In the genomic region with DNA sequence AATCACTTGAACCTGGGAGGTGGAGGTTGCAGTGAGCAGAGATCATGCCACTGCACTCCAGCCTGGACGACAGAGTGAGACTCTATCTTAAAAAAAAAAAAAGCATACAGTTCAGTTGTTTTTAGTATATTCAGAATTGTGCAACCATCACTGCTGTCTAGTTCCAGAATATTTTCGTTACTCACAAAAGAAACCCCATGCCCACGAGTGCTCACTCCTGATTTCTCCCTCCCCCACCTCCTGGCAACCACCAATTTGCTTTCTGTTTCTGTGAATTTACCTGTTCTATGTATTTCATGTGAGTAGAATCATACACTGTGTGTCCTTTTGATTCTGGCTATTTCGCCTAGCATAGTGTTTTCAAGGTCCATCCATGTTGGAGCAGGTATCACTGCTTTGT, we compare ENCODE assay signal across 10 cellular contexts. TPM values are rescaled to one million over a fixed set of nuclear protein-coding genes. Genes with fewer than 3 reads are reported as not detected.
DNase-seq lines count a peak whose midpoint lies in the region; ATAC-seq, FAIRE-seq and TF ChIP-seq lines count a peak whose summit lies in the region.
"Had no signal": no experiment of that assay in that cellular context is flagged by ENCODE, and none has a peak within 500 bp of the region (broad histone marks: within the 10 kb centered on the region; RNA-seq: fewer than 3 reads in every experiment).

No MANE protein-coding gene starts in this region.

- H3K9me2 ChIP-seq in PC-9 (ENCODE audit: insufficient read depth), result no peaks in the 10 kb centered on the region

- intact Hi-C loops in CD4-positive, alpha-beta memory T cell (cut with micrococcal nuclease), result no loop called here
- intact Hi-C loops in PC-9 (cut with micrococcal nuclease; ENCODE audit: unreplicated experiment), result no loop called here
- intact Hi-C loops in GM12878 (cut with micrococcal nuclease; ENCODE audit: unreplicated experiment), result loop anchor here (5.0 to 10.0 kb wide), 3 partner anchors 73 to 150 kb away; no protein-coding TSS in a partner anchor

- no peaks in the 10 kb centered on the region for H3K36me3 ChIP-seq in CD4-positive, alpha-beta memory T cell (ENCODE audit: insufficient read depth, low read length)
- H3K36me3 ChIP-seq in PC-9 (ENCODE audit: low read depth), result no peaks in the 10 kb centered on the region
- H3K36me3 ChIP-seq in GM12878 (ENCODE audit: control insufficient read depth in 2 of 2, insufficient read depth in 2 of 2, low read length in 1 of 2), result no peaks in the 10 kb centered on the region; a peak in 1 of 4 replicates
- H3K36me3 ChIP-seq in osteoblast (ENCODE audit: insufficient read depth, low read length), result no peaks in the 10 kb centered on the region

- SMC1A ChIA-PET in GM12878 (lab: Charles Lee; ENCODE audit: uncharacterized antibody, unreplicated experiment), result interaction anchor here (0.9 to 5.0 kb wide), 9 partner anchors 10 to 103 kb away, joined by 3 to 23 read pairs (median 5); no protein-coding TSS in a partner anchor

- in situ Hi-C loops in GM12878 (cut with MboI), result no loop called here

- peak overlapping the region in 1 of 2 donors; percentile 4 for H3K4me3 ChIP-seq in CD4-positive, alpha-beta memory T cell (ENCODE audit: low read length in 2 of 2)
- H3K4me3 ChIP-seq in PC-9, result no peak overlapping the region
- peak overlapping the region; percentile 58 for H3K4me3 ChIP-seq in GM12878
- H3K4me3 ChIP-seq in osteoblast (ENCODE audit: insufficient read depth, low read length), result no peak overlapping the region

- no peak for FAIRE-seq in GM12878 (lab: Jason Lieb, UNC)

- peak overlapping the region; percentile 58 to 91 (median 78) for H3K4me3 Mint-ChIP-seq in CD4-positive, alpha-beta memory T cell

- peaks cover 91% of the 10 kb centered on the region for H3K4me1 ChIP-seq in CD4-positive, alpha-beta memory T cell (ENCODE audit: insufficient read depth, low read length)
- H3K4me1 ChIP-seq in PC-9 (replicated peaks; ENCODE audit: insufficient read depth) (peaks cover 41% of the 10 kb centered on the region), GM12878 (ENCODE audit: control insufficient read depth, insufficient read depth, low read length) (peaks cover 80% of the 10 kb centered on the region), osteoblast (ENCODE audit: insufficient read depth, low read length) (peaks cover 56% of the 10 kb centered on the region)

- TF ChIP-seq EP300 in GM12878 (IDR thresholded peaks at IDR 0.05; ENCODE audit: borderline replicate concordance in 1 of 2, control insufficient read depth in 1 of 2, low read depth in 2 of 2, low read length in 2 of 2), result no peak

- peaks cover 90% of the 10 kb centered on the region for H3K79me2 ChIP-seq in PC-9 (ENCODE audit: low read depth)
- peaks cover 59% of the 10 kb centered on the region for H3K79me2 ChIP-seq in GM12878 (ENCODE audit: control insufficient read depth, insufficient read depth, low read length)
- peaks cover 80% of the 10 kb centered on the region for H3K79me2 ChIP-seq in osteoblast (ENCODE audit: insufficient read depth, low read length)

- 22% methylated on average over 4 of the region's 4 CpGs for WGBS in GM12878 (ENCODE audit: insufficient coverage, insufficient replicate concordance, low lambda C conversion rate, missing lambda C conversion rate)

- H3K9me3 ChIP-seq in CD4-positive, alpha-beta memory T cell (ENCODE audit: control insufficient read depth in 1 of 2, low read length in 2 of 2), result no peaks in the 10 kb centered on the region
- H3K9me3 ChIP-seq in PC-9 (ENCODE audit: insufficient read depth, low read depth), result no peaks in the 10 kb centered on the region
- H3K9me3 ChIP-seq in GM12878 (replicated peaks; ENCODE audit: control insufficient read depth, insufficient read depth, low read length), result no peaks in the 10 kb centered on the region
- no peaks in the 10 kb centered on the region for H3K9me3 ChIP-seq in osteoblast (ENCODE audit: low read depth, low read length)

- CTCF ChIA-PET in CD4-positive, alpha-beta memory T cell (lab: Charles Lee; ENCODE audit: partially characterized antibody), result interaction anchor here (0.6 to 2.8 kb wide), 8 partner anchors 9 to 152 kb away, joined by 3 to 10 read pairs (median 4); no protein-coding TSS in a partner anchor
- CTCF ChIA-PET in PC-9 (lab: Charles Lee), result no interaction called here
- CTCF ChIA-PET in GM12878 (lab: Yijun Ruan, JAX), result no interaction called here

- peak overlapping the region; percentile 58 for H3K27ac ChIP-seq in CD4-positive, alpha-beta memory T cell (ENCODE audit: low read depth, low read length)
- peak overlapping the region; percentile 88 for H3K27ac ChIP-seq in PC-9
- peak overlapping the region; percentile 95 for H3K27ac ChIP-seq in GM12878 (ENCODE audit: control insufficient read depth, insufficient read depth)
- peak overlapping the region; percentile 76 for H3K27ac ChIP-seq in osteoblast (ENCODE audit: low read depth, low read length)

- BruUV-seq in PC-9 (replicated peaks; lab: Mats Ljungman, UMichigan) (no TSS peak), GM12878 (replicated peaks; lab: Mats Ljungman, UMichigan) (no TSS peak)

- RAD21 ChIA-PET in GM12878 (lab: Charles Lee; ENCODE audit: unreplicated experiment), result interaction anchor here (1.1 to 2.4 kb wide), 6 partner anchors 12 to 103 kb away, joined by 3 to 9 read pairs (median 5); no protein-coding TSS in a partner anchor

- no peaks in the 10 kb centered on the region for H3K36me3 Mint-ChIP-seq in CD4-positive, alpha-beta memory T cell

- H3F3A ChIP-seq in PC-9 (ENCODE audit: insufficient read depth, low read depth), result peaks cover 37% of the 10 kb centered on the region

- H3K9ac ChIP-seq in GM12878 (ENCODE audit: control insufficient read depth, insufficient read depth, low read length), result peak overlapping the region; percentile 62

- no peaks in the 10 kb centered on the region for H3K27me3 Mint-ChIP-seq in CD4-positive, alpha-beta memory T cell

- DNase-seq in CD4-positive, alpha-beta memory T cell, result peak in 3 of 5 donors; percentile 50 to 79 (median 59)
- no peak for DNase-seq in PC-9
- DNase-seq in GM12878 (ENCODE audit: low read depth, low spot score), result no peak
- DNase-seq in osteoblast (ENCODE audit: insufficient read length, low spot score, missing footprints), result peak; percentile 35
- DNase-seq in DMS79 (lab: John Stamatoyannopoulos, UW), result no peak
- no peak for DNase-seq in dedifferentiated amniotic fluid mesenchymal stem cell (ENCODE audit: extremely low spot score)
- DNase-seq: KBM-7, trophoblast cell had no signal

- TF ChIP-seq RAD21 in GM12878 (IDR thresholded peaks at IDR 0.05; ENCODE audit: insufficient read depth, low read depth, low read length), result no peak

- H3K9me3 Mint-ChIP-seq in CD4-positive, alpha-beta memory T cell, result peaks cover 0 to 1% (median 0%) of the 10 kb centered on the region in 8 donors

- TF ChIP-seq POLR2A in GM12878 (IDR thresholded peaks at IDR 0.05; ENCODE audit: low read depth, low read length), result no peak

- H3K4me1 Mint-ChIP-seq in CD4-positive, alpha-beta memory T cell, result peaks cover 58 to 87% (median 73%) of the 10 kb centered on the region in 4 donors

- H4K20me1 ChIP-seq in PC-9 (ENCODE audit: insufficient read depth) (peaks cover 17% of the 10 kb centered on the region), GM12878 (ENCODE audit: control insufficient read depth, insufficient read depth) (no peaks in the 10 kb centered on the region), osteoblast (ENCODE audit: insufficient read depth, low read length) (peaks cover 24% of the 10 kb centered on the region)

- TF ChIP-seq CTCF in PC-9 (conservative IDR thresholded peaks at IDR 0.05) (no peak), GM12878 (IDR thresholded peaks at IDR 0.05 in 2 of 3, conservative IDR thresholded peaks at IDR 0.05 in 1 of 3; ENCODE audit: control insufficient read depth in 2 of 3, extremely low read depth in 1 of 3, insufficient read depth in 1 of 3, low read depth in 3 of 3, low read length in 3 of 3) (no peak), osteoblast (IDR thresholded peaks at IDR 0.05; ENCODE audit: extremely low read depth, low read depth, low read length) (no peak)

- peak overlapping the region; percentile 87 to 98 (median 96) for H3K27ac Mint-ChIP-seq in CD4-positive, alpha-beta memory T cell

- peak; percentile 13 for ATAC-seq in GM12878
- ATAC-seq in GM19328 (IDR thresholded peaks at IDR 0.05; ENCODE audit: unreplicated experiment), result no peak
- ATAC-seq in GM18870 (IDR thresholded peaks at IDR 0.05; ENCODE audit: unreplicated experiment), result no peak

- H3K4me2 ChIP-seq in PC-9 (peak overlapping the region; percentile 43; the same call in 1 of the 2 replicates), GM12878 (ENCODE audit: control insufficient read depth, insufficient read depth) (peak overlapping the region; percentile 97), osteoblast (ENCODE audit: insufficient read depth, low read length) (peak overlapping the region; percentile 68)

- POLR2A ChIA-PET in CD4-positive, alpha-beta memory T cell (lab: Charles Lee; ENCODE audit: partially characterized antibody), result interaction anchor here (0.8 to 15.6 kb wide), 5 partner anchors 9 to 53 kb away, joined by 3 to 296 read pairs (median 16); a partner anchor contains a TSS
- POLR2A ChIA-PET in PC-9 (lab: Charles Lee; ENCODE audit: unreplicated experiment), result interaction anchor here (0.6 kb wide), 1 partner anchor 102 kb away, joined by 8 read pairs; no protein-coding TSS in a partner anchor
- POLR2A ChIA-PET in GM12878 (lab: Charles Lee), result interaction anchor here (1.5 to 2.7 kb wide), 5 partner anchors 10 to 102 kb away, joined by 3 to 10 read pairs (median 5); no protein-coding TSS in a partner anchor

- no peaks in the 10 kb centered on the region for H3K27me3 ChIP-seq in CD4-positive, alpha-beta memory T cell (ENCODE audit: insufficient read depth, low read length)
- H3K27me3 ChIP-seq in PC-9 (ENCODE audit: insufficient read depth, low read depth) (no peaks in the 10 kb centered on the region), GM12878 (replicated peaks in 1 of 2; ENCODE audit: control insufficient read depth in 2 of 2, insufficient read depth in 2 of 2, low read length in 1 of 2) (no peaks in the 10 kb centered on the region), osteoblast (ENCODE audit: insufficient read depth, low read length) (no peaks in the 10 kb centered on the region)

- H2AFZ ChIP-seq in PC-9 (no peak overlapping the region), GM12878 (ENCODE audit: control insufficient read depth, low read depth, low read length) (peak overlapping the region; percentile 2; the same call in 1 of the 2 replicates), osteoblast (ENCODE audit: low read length) (no peak overlapping the region)

RNA-seq across cellular contexts. Expression of a gene that starts 24.8 kb away (rescaled TPM):
- total RNA-seq in CD4-positive, alpha-beta memory T cell, result 10 to 100 TPM; 57.8 to 57.9 TPM
- polyA plus RNA-seq in CD4-positive, alpha-beta memory T cell, result 10 to 100 TPM in 1 of 2 donors, 1 to 10 TPM in 1; 3.3 to 16.6 TPM
- total RNA-seq in PC-9 (2021), result 43.3 and 43.7 TPM in 2 replicates
- total RNA-seq in GM12878 (2013; cell fraction: nucleolus; rRNA removed), result 26.1 and 28.1 TPM in 2 replicates
- 10.3 and 11.6 TPM in 2 replicates for total RNA-seq in GM12878 (2014; rRNA removed)
- 13.5 and 14.2 TPM in 2 replicates for total RNA-seq in GM12878 (2014; rRNA removed; fragmentation: Illumina TruSeq; extraction: Trizol)
- 21.0 and 22.4 TPM in 2 replicates for total RNA-seq in GM12878 (2021)
- polyA plus RNA-seq in GM12878 (2011; ENCODE audit: low read depth), result 4.1 TPM
- 0.22 and 0.37 TPM in 2 replicates for polyA plus RNA-seq in GM12878 (2011; rRNA removed)
- polyA plus RNA-seq in GM12878 (2011; cell fraction: cytosol; rRNA removed), result 0.10 and 0.15 TPM in 2 replicates
- polyA plus RNA-seq in GM12878 (2011; cell fraction: nucleus; rRNA removed), result 0.15 and 0.34 TPM in 2 replicates
- polyA plus RNA-seq in GM12878 (2012), result 5.8 and 6.2 TPM in 2 replicates
- polyA plus RNA-seq in GM12878 (2014; fragmentation: Illumina TruSeq; extraction: Trizol), result 11.0 and 11.7 TPM in 2 replicates
- polyA plus RNA-seq in GM12878 (2014; fragmentation: Nextera tagmentation; extraction: Ambion mirVana), result under 1 TPM; 0.77 to 0.91 TPM
- 7.6 and 9.1 TPM in 2 replicates for polyA plus RNA-seq in GM12878 (2014; rRNA removed)
- 1 to 10 TPM; 2.1 to 5.6 TPM for polyA plus RNA-seq in GM12878 (2016; fragmentation: Nextera tagmentation; extraction: Ambion mirVana)
- polyA minus RNA-seq in GM12878 (2011; rRNA and poly(A)+ RNA removed), result 0.15 TPM in 2 replicates
- polyA minus RNA-seq in GM12878 (2011; cell fraction: cytosol; rRNA and poly(A)+ RNA removed), result 0.27 and 0.31 TPM in 2 replicates
- under 0.01 and 0.19 TPM in 2 replicates for polyA minus RNA-seq in GM12878 (2011; cell fraction: nucleus; rRNA and poly(A)+ RNA removed)
- 9.1 and 10.9 TPM in 2 replicates for total RNA-seq in osteoblast

Comparison
In these comparisons a context has a peak if more than half of its experiments do, and no peak if none do; other contexts are left out.
1. DNase-seq: peak in CD4-positive, alpha-beta memory T cell (3 of 5) and osteoblast (single experiment); none in PC-9 (0 of 2), GM12878 (single experiment), DMS79 (single experiment) and dedifferentiated amniotic fluid mesenchymal stem cell (single experiment).
2. H3K4me2 ChIP-seq: peak in every context shown above with its lines; median percentile 97 in GM12878; 68 in osteoblast; 43 in PC-9.
3. Peak in every context shown above with its lines, with median percentiles within 50 percentile points of each other: H3K27ac ChIP-seq.